In the genomic region with DNA sequence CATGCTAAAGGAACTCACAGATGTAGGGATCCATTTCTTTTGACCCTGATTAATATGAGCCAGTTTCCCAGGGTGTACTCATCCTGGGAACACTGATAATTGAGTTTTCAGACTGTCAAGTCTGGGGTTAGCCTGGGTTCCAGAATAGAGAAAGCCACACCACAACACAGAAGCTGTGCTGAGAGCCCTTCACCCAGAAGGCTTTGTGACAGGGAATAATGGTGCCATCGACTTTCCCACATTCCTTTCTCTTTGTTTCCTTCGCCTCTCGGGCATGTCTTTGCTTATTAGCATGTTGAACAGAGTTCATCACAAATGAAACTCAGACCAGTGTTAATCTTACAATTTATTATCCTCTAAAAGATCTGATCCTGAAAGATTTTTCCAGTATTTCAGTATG, we compare ENCODE assay signal across 2 cellular contexts.
TF ChIP-seq lines count a peak whose summit lies in the region.

No MANE protein-coding gene starts in this region.

TF ChIP-seq in IMR-90, 13 proteins besides CTCF, POLR2A, EP300 and RAD21:
- TF ChIP-seq SMC3 (IDR thresholded peaks at IDR 0.05; ENCODE audit: low read depth, low read length) (no peak), MAZ (IDR thresholded peaks at IDR 0.05; ENCODE audit: borderline replicate concordance, low read depth, low read length) (no peak), MXI1 (IDR thresholded peaks at IDR 0.05; ENCODE audit: borderline replicate concordance, low read depth, low read length) (no peak), CHD1 (IDR thresholded peaks at IDR 0.05; ENCODE audit: low read depth, low read length) (no peak), BHLHE40 (IDR thresholded peaks at IDR 0.05; ENCODE audit: low read depth, low read length) (no peak), MAFK (IDR thresholded peaks at IDR 0.05; ENCODE audit: low read depth, low read length) (no peak)
- TF ChIP-seq, protein P1, sequence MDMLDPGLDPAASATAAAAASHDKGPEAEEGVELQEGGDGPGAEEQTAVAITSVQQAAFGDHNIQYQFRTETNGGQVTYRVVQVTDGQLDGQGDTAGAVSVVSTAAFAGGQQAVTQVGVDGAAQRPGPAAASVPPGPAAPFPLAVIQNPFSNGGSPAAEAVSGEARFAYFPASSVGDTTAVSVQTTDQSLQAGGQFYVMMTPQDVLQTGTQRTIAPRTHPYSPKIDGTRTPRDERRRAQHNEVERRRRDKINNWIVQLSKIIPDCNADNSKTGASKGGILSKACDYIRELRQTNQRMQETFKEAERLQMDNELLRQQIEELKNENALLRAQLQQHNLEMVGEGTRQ (IDR thresholded peaks at IDR 0.05; ENCODE audit: low read depth, low read length), result no peak
- TF ChIP-seq, protein P2, sequence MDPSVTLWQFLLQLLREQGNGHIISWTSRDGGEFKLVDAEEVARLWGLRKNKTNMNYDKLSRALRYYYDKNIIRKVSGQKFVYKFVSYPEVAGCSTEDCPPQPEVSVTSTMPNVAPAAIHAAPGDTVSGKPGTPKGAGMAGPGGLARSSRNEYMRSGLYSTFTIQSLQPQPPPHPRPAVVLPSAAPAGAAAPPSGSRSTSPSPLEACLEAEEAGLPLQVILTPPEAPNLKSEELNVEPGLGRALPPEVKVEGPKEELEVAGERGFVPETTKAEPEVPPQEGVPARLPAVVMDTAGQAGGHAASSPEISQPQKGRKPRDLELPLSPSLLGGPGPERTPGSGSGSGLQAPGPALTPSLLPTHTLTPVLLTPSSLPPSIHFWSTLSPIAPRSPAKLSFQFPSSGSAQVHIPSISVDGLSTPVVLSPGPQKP (IDR thresholded peaks at IDR 0.05; ENCODE audit: borderline replicate concordance, low read depth, low read length), result no peak

TF ChIP-seq in GM12891, 5 proteins besides CTCF, POLR2A, EP300 and RAD21:
- TF ChIP-seq POLR2AphosphoS5 (IDR thresholded peaks at IDR 0.05; ENCODE audit: low read depth, low read length), result no peak
- no peak for TF ChIP-seq POU2F2 (IDR thresholded peaks at IDR 0.05; ENCODE audit: low read depth, low read length)
- no peak for TF ChIP-seq SPI1 (IDR thresholded peaks at IDR 0.05; ENCODE audit: low read depth, low read length)
- TF ChIP-seq PAX5 (IDR thresholded peaks at IDR 0.05; ENCODE audit: insufficient read depth, low read length, severe bottlenecking), result no peak
- no peak for TF ChIP-seq TAF1 (IDR thresholded peaks at IDR 0.05; ENCODE audit: low read depth, low read length)
